In the genomic region with DNA sequence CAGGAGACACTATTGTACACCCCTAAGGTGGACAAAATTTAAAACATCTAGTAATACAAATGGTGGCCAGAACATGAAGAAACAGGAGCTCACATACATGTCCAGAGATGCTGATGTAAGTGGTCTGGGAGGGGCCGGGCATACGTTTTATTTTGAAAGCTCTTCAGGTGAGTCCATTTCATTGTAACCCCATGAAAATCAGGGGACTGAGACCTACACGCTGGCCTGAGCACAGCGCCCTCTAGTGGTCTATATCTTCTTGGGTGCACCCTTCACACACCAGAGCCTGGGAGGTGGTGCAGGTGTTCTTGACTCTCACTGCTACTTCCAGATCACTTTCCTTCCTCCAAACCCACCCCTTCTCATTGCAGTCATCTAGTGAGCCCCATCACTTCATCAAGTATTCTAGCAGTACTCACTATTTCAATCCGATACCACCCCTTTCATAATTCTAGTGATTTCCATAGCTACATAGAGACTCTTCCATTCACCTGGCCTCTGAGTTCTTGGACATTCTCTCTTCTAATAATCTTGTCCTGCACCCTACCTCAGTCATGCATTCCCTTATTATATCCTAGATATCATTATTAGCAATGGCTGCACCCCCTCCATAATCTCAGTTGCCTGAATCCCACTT, we compare ENCODE assay signal across 9 cellular contexts. TPM values are rescaled to one million over a fixed set of nuclear protein-coding genes. Genes with fewer than 3 reads are reported as not detected.
A peak's percentile ranks its signal among the peaks of the same experiment; 100 is the strongest.
DNase-seq lines count a peak whose midpoint lies in the region; ATAC-seq, FAIRE-seq and TF ChIP-seq lines count a peak whose summit lies in the region.
"Had no signal": no experiment of that assay in that cellular context is flagged by ENCODE, and none has a peak within 500 bp of the region (broad histone marks: within the 10 kb centered on the region; RNA-seq: fewer than 3 reads in every experiment).

No MANE protein-coding gene starts in this region.

- H3K9me3 ChIP-seq in K562 (replicated peaks; ENCODE audit: control insufficient read depth, insufficient read depth, low read depth, low read length) (no peaks in the 10 kb centered on the region), aorta (ENCODE audit: control insufficient read depth, low read length) (no peaks in the 10 kb centered on the region)

- peaks cover 0 to 20% of the 10 kb centered on the region in 2 experiments; a peak in 3 of 5 replicates for H3K4me1 ChIP-seq in K562 (replicated peaks in 1 of 2; ENCODE audit: control insufficient read depth in 2 of 2, insufficient read depth in 2 of 2, low read length in 2 of 2)
- no peaks in the 10 kb centered on the region for H3K4me1 ChIP-seq in aorta (ENCODE audit: control insufficient read depth in 1 of 2, insufficient read depth in 2 of 2, low read length in 2 of 2)

- ATAC-seq in GM18861 (IDR thresholded peaks at IDR 0.05; ENCODE audit: unreplicated experiment) (peak; percentile 29), K562 (peak; percentile 83), memory B cell (ENCODE audit: low read depth) (peak; percentile 61), aorta (ENCODE audit: low FRiP score) (no peak)

- no peak overlapping the region for H3K9ac ChIP-seq in K562 (ENCODE audit: insufficient read depth in 1 of 2, low read depth in 2 of 2, low read length in 2 of 2)

- H3K9me1 ChIP-seq in K562 (ENCODE audit: control insufficient read depth, insufficient read depth, low read length), result no peaks in the 10 kb centered on the region

- DNase-seq in AG20443 (ENCODE audit: low spot score), result peak; percentile 28
- DNase-seq in HPDE6-E6E7 (ENCODE audit: extremely low spot score), result peak; percentile 41
- DNase-seq in T-helper 9 cell, result peak; percentile 49
- DNase-seq in K562 (ENCODE audit: extremely low read depth in 1 of 4, low spot score in 3 of 4), result peak; percentile 76 to 86 (median 77)
- DNase-seq in memory B cell (ENCODE audit: low spot score in 2 of 2), result peak; percentile 41 to 62
- DNase-seq in type B pancreatic cell (ENCODE audit: extremely low spot score, unreplicated experiment), result no peak
- no peak for DNase-seq in aorta

- no peak for TF ChIP-seq POLR2A in K562 (conservative IDR thresholded peaks at IDR 0.05)

- no peak overlapping the region for H3K4me2 ChIP-seq in K562 (ENCODE audit: insufficient read depth, low read length)

- H3K36me3 ChIP-seq in K562 (ENCODE audit: control insufficient read depth, insufficient read depth, low read length) (no peaks in the 10 kb centered on the region), aorta (ENCODE audit: control insufficient read depth in 1 of 2, insufficient read depth in 2 of 2, low read length in 1 of 2) (no peaks in the 10 kb centered on the region)

- TF ChIP-seq RAD21 in K562 (CRISPR knock-in tag; conservative IDR thresholded peaks at IDR 0.05 in 1 of 2, IDR thresholded peaks at IDR 0.05 in 1 of 2), result peak in 1 of 2 experiments; percentile 49; a peak in 3 of 4 replicates

- no peak overlapping the region for H2AFZ ChIP-seq in K562 (ENCODE audit: low read depth, low read length)

- intact Hi-C loops in K562 (cut with micrococcal nuclease), result no loop called here
- intact Hi-C loops in aorta (cut with DNase I), result no loop called here

- H3K9me3 Mint-ChIP-seq in memory B cell (no peaks in the 10 kb centered on the region), type B pancreatic cell (peaks cover 13% of the 10 kb centered on the region)

- H3K4me3 Mint-ChIP-seq in memory B cell, result no peak overlapping the region
- H3K4me3 Mint-ChIP-seq in type B pancreatic cell, result no peak overlapping the region

- WGBS in K562 (ENCODE audit: insufficient coverage, low coverage, missing lambda C conversion rate), result 11% methylated on average over 5 of the region's 5 CpGs
- WGBS in aorta, 2 donors, result 43 to 47% methylated on average over 5 of the region's 5 CpGs

- H3K79me2 ChIP-seq in K562 (ENCODE audit: control insufficient read depth, insufficient read depth, low read length), result no peaks in the 10 kb centered on the region

- TF ChIP-seq EP300 in K562 (IDR thresholded peaks at IDR 0.05; ENCODE audit: low read length), result no peak

- TF ChIP-seq CTCF in K562 (IDR thresholded peaks at IDR 0.05 in 2 of 3, conservative IDR thresholded peaks at IDR 0.05 in 1 of 3; ENCODE audit: insufficient read depth in 2 of 3, low read depth in 1 of 3, low read length in 3 of 3) (peak; percentile 80 to 92 (median 81)), type B pancreatic cell (conservative IDR thresholded peaks at IDR 0.05) (peak; percentile 81)

- H3K27me3 Mint-ChIP-seq in memory B cell (no peaks in the 10 kb centered on the region), type B pancreatic cell (peaks cover 18% of the 10 kb centered on the region)

- FAIRE-seq in K562 (lab: Jason Lieb, UNC), result peak; percentile 87

- POLR2A ChIA-PET in K562 (lab: Yijun Ruan, JAX), result no interaction called here

- CTCF ChIA-PET in K562 (lab: Yijun Ruan, JAX; ENCODE audit: low intra/inter-chr PET ratio), result interaction anchor here (0.6 to 1.1 kb wide), 3 partner anchors 100 to 101 kb away, joined by 3 to 4 read pairs (median 3); no protein-coding TSS in a partner anchor

- H3K4me3 ChIP-seq in K562 (no peak overlapping the region), aorta (ENCODE audit: low read length in 2 of 2) (no peak overlapping the region)

- H3K4me1 Mint-ChIP-seq in memory B cell (peaks cover 34% of the 10 kb centered on the region), type B pancreatic cell (ENCODE audit: unreplicated experiment) (peaks cover 19% of the 10 kb centered on the region)

- BruUV-seq in K562 (replicated peaks; lab: Mats Ljungman, UMichigan), result no TSS peak

- H3K27ac ChIP-seq in K562 (ENCODE audit: extremely low read depth, low read depth, low read length), result no peak overlapping the region
- H3K27ac ChIP-seq in aorta (ENCODE audit: low read depth in 1 of 2, low read length in 2 of 2), result no peak overlapping the region

- in situ Hi-C loops in K562 (cut with MboI), result no loop called here

- H3K27me3 ChIP-seq in K562 (ENCODE audit: control insufficient read depth in 2 of 2, insufficient read depth in 2 of 2, low read length in 2 of 2) (no peaks in the 10 kb centered on the region; a peak in 1 of 5 replicates), aorta (ENCODE audit: control insufficient read depth in 1 of 2, insufficient read depth in 2 of 2, low read length in 1 of 2) (no peaks in the 10 kb centered on the region)

- no peaks in the 10 kb centered on the region for H4K20me1 ChIP-seq in K562 (replicated peaks; ENCODE audit: control insufficient read depth, insufficient read depth, low read length)

- H3K36me3 Mint-ChIP-seq in memory B cell (no peaks in the 10 kb centered on the region), type B pancreatic cell (peaks cover 4% of the 10 kb centered on the region)

- H3K27ac Mint-ChIP-seq in memory B cell (peak overlapping the region; percentile 32), type B pancreatic cell (no peak overlapping the region)

RNA-seq across cellular contexts. Expression of gene TLR6, which starts 4.3 kb away (rescaled TPM):
- 1.7 and 5.7 TPM in 2 replicates for total RNA-seq in K562 (2011; cell fraction: chromatin; rRNA removed; ENCODE audit: low replicate concordance)
- total RNA-seq in K562 (2011; cell fraction: nucleolus; rRNA removed), result 1.0 and 1.4 TPM in 2 replicates
- 2.3 and 3.6 TPM in 2 replicates for total RNA-seq in K562 (2011; cell fraction: nucleoplasm; rRNA removed)
- total RNA-seq in K562 (2014; rRNA removed) (0.64 and 0.65 TPM in 2 replicates), K562 (2014; rRNA removed; fragmentation: Illumina TruSeq; extraction: Trizol) (1.4 and 1.6 TPM in 2 replicates), K562 (2015; rRNA removed; fragmentation: Illumina TruSeq; extraction: Trizol) (0.68 and 0.91 TPM in 2 replicates), K562 (2021) (0.95 and 1.5 TPM in 2 replicates), type B pancreatic cell (ENCODE audit: low replicate concordance) (0.56 and 0.67 TPM in 2 replicates), aorta (10 to 100 TPM in 1 of 2 donors, 1 to 10 TPM in 1; 5.8 to 12.8 TPM)
- polyA plus RNA-seq in K562 (2011; rRNA removed) (0.69 and 1.9 TPM in 2 replicates), K562 (2014; fragmentation: Illumina TruSeq; extraction: Trizol) (1.1 and 1.3 TPM in 2 replicates), K562 (2014; fragmentation: Nextera tagmentation; extraction: Ambion mirVana) (under 1 TPM; 0.08 to 0.45 TPM), K562 (2014; rRNA removed) (0.62 and 1.00 TPM in 2 replicates), aorta (under 1 TPM; 0.33 to 0.75 TPM)
- polyA plus RNA-seq in K562 (2011; cell fraction: cytosol; rRNA removed), result 0.36 and 0.41 TPM in 2 replicates
- polyA plus RNA-seq in K562 (2011; cell fraction: nucleus; rRNA removed), result 0.45 and 0.51 TPM in 2 replicates
- polyA plus RNA-seq in K562 (2012), result 0.76 and 1.0 TPM in 2 replicates
- polyA minus RNA-seq in K562 (2011; rRNA and poly(A)+ RNA removed), result 1.7 and 2.6 TPM in 2 replicates
- polyA minus RNA-seq in K562 (2011; cell fraction: cytosol; rRNA and poly(A)+ RNA removed), result 0.46 and 1.3 TPM in 2 replicates
- 0.54 and 0.67 TPM in 2 replicates for polyA minus RNA-seq in K562 (2011; cell fraction: nucleus; rRNA and poly(A)+ RNA removed)

RNA-seq across cellular contexts. Expression of gene FAM114A1, which starts 6.7 kb away (rescaled TPM):
- total RNA-seq in K562 (2011; cell fraction: chromatin; rRNA removed; ENCODE audit: low replicate concordance), result 39.9 and 41.6 TPM in 2 replicates
- 22.4 and 27.0 TPM in 2 replicates for total RNA-seq in K562 (2011; cell fraction: nucleolus; rRNA removed)
- 20.4 and 26.9 TPM in 2 replicates for total RNA-seq in K562 (2011; cell fraction: nucleoplasm; rRNA removed)
- total RNA-seq in K562 (2014; rRNA removed) (2.6 and 3.1 TPM in 2 replicates), K562 (2014; rRNA removed; fragmentation: Illumina TruSeq; extraction: Trizol) (4.3 and 5.3 TPM in 2 replicates), K562 (2015; rRNA removed; fragmentation: Illumina TruSeq; extraction: Trizol) (4.4 and 5.0 TPM in 2 replicates), K562 (2021) (5.1 and 6.6 TPM in 2 replicates), type B pancreatic cell (ENCODE audit: low replicate concordance) (33.9 and 54.2 TPM in 2 replicates), aorta (100 to 1,000 TPM; 104 to 123 TPM)
- polyA plus RNA-seq in K562 (2011; rRNA removed) (12.0 and 25.4 TPM in 2 replicates), K562 (2014; fragmentation: Illumina TruSeq; extraction: Trizol) (3.4 and 5.4 TPM in 2 replicates), K562 (2014; fragmentation: Nextera tagmentation; extraction: Ambion mirVana) (1 to 10 TPM; 1.8 to 2.6 TPM), K562 (2014; rRNA removed) (4.5 and 5.3 TPM in 2 replicates), aorta (10 to 100 TPM; 49.6 to 57.5 TPM)
- polyA plus RNA-seq in K562 (2011; cell fraction: cytosol; rRNA removed), result 12.8 and 23.1 TPM in 2 replicates
- 12.7 and 20.4 TPM in 2 replicates for polyA plus RNA-seq in K562 (2011; cell fraction: nucleus; rRNA removed)
- polyA plus RNA-seq in K562 (2012), result 3.7 and 6.7 TPM in 2 replicates
- 13.6 and 24.1 TPM in 2 replicates for polyA minus RNA-seq in K562 (2011; rRNA and poly(A)+ RNA removed)
- polyA minus RNA-seq in K562 (2011; cell fraction: cytosol; rRNA and poly(A)+ RNA removed), result 3.8 and 7.8 TPM in 2 replicates
- 6.9 and 27.2 TPM in 2 replicates for polyA minus RNA-seq in K562 (2011; cell fraction: nucleus; rRNA and poly(A)+ RNA removed)

RNA-seq across cellular contexts. Expression of gene TLR1, which starts 56.3 kb away (rescaled TPM):
- total RNA-seq in K562 (2011; cell fraction: chromatin; rRNA removed; ENCODE audit: low replicate concordance), result 0.49 and 0.74 TPM in 2 replicates
- 0.33 and 0.53 TPM in 2 replicates for total RNA-seq in K562 (2011; cell fraction: nucleolus; rRNA removed)
- total RNA-seq in K562 (2011; cell fraction: nucleoplasm; rRNA removed), result 0.69 and 0.73 TPM in 2 replicates
- 0.14 and 0.57 TPM in 2 replicates for total RNA-seq in K562 (2014; rRNA removed)
- 0.33 and 0.38 TPM in 2 replicates for total RNA-seq in K562 (2014; rRNA removed; fragmentation: Illumina TruSeq; extraction: Trizol)
- 0.41 and 0.47 TPM in 2 replicates for total RNA-seq in K562 (2015; rRNA removed; fragmentation: Illumina TruSeq; extraction: Trizol)
- 0.25 and 0.29 TPM in 2 replicates for total RNA-seq in K562 (2021)
- polyA plus RNA-seq in K562 (2011; rRNA removed), result 0.14 and 0.22 TPM in 2 replicates
- 0.03 and 0.07 TPM in 2 replicates for polyA plus RNA-seq in K562 (2011; cell fraction: cytosol; rRNA removed)
- polyA plus RNA-seq in K562 (2011; cell fraction: nucleus; rRNA removed), result 0.29 and 0.57 TPM in 2 replicates
- 0.25 and 0.91 TPM in 2 replicates for polyA plus RNA-seq in K562 (2012)
- 0.24 and 0.33 TPM in 2 replicates for polyA plus RNA-seq in K562 (2014; fragmentation: Illumina TruSeq; extraction: Trizol)
- under 1 TPM; 0.22 to 0.49 TPM for polyA plus RNA-seq in K562 (2014; fragmentation: Nextera tagmentation; extraction: Ambion mirVana)
- polyA plus RNA-seq in K562 (2014; rRNA removed), result 0.03 and 0.11 TPM in 2 replicates
- polyA minus RNA-seq in K562 (2011; rRNA and poly(A)+ RNA removed), result 0.39 and 0.46 TPM in 2 replicates
- polyA minus RNA-seq in K562 (2011; cell fraction: cytosol; rRNA and poly(A)+ RNA removed), result not detected in 2 replicates
- 0.40 TPM in 1 of 2 replicates, not detected in the other for polyA minus RNA-seq in K562 (2011; cell fraction: nucleus; rRNA and poly(A)+ RNA removed)
- total RNA-seq in type B pancreatic cell (ENCODE audit: low replicate concordance), result 0.36 and 0.55 TPM in 2 replicates
- total RNA-seq in aorta, result 10 to 100 TPM; 18.1 to 29.7 TPM
- polyA plus RNA-seq in aorta, result 1 to 10 TPM; 1.1 to 4.5 TPM
- total RNA-seq: HT1080 had no signal

Comparison
In these comparisons a context has a peak if more than half of its experiments do, and no peak if none do; other contexts are left out.
1. DNase-seq: peak in AG20443 (single experiment), HPDE6-E6E7 (single experiment), T-helper 9 cell (single experiment), K562 (4 of 4) and memory B cell (2 of 2); none in type B pancreatic cell (single experiment) and aorta (0 of 2).
2. RNA of gene TLR1, which starts 56.3 kb away (total RNA-seq): 18.1 to 29.7 TPM in aorta; 0.36 to 0.55 TPM in type B pancreatic cell and 0.14 to 0.74 TPM in K562; every median in the first group is over 10 times any median in the second.